Comparison of ENCODE assay signal across 24 cellular contexts in the genomic region with DNA sequence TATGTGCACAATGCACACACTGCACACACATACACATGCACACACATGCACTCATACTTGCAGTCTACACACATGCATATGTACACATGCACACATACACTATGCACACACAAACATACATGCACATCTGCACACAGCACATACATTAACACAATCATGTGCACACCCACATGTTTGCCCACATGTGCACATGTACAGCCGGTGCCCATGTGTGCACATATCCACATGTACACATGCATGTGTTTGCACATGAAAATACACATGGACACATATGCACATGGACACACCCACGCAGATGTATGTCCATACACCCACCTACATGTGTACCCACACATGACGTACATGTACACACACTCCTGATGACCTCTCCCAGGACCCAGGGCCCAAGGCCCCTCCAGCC.
DNase-seq lines count a peak whose midpoint lies in the region; ATAC-seq, FAIRE-seq and TF ChIP-seq lines count a peak whose summit lies in the region.
"Had no signal": no experiment of that assay in that cellular context is flagged by ENCODE, and none has a peak within 500 bp of the region (broad histone marks: within the 10 kb centered on the region; RNA-seq: fewer than 3 reads in every experiment).

No MANE protein-coding gene starts in this region.

- H3K36me3 ChIP-seq in bronchial epithelial cell (ENCODE audit: control insufficient read depth, insufficient read depth, low read length) = no peaks in the 10 kb centered on the region
- no peaks in the 10 kb centered on the region for H3K36me3 ChIP-seq in mesendoderm (ENCODE audit: control insufficient read depth, insufficient read depth, low read length)
- H3K36me3 ChIP-seq: BE2C; BLaER1 treated with 17β-estradiol and CSF1 and Interleukin-3, amounts not matched to agents 10 nM and 100 nM; HAP-1 had no signal

- no peak overlapping the region for H2BK15ac ChIP-seq in mesendoderm (replicated peaks; ENCODE audit: low read depth)

- H3K9ac ChIP-seq in mesendoderm (ENCODE audit: low read length) = no peak overlapping the region
- H3K9ac ChIP-seq: BLaER1 treated with 17β-estradiol and CSF1 and Interleukin-3, amounts not matched to agents 10 nM and 100 nM had no signal

- no peak overlapping the region for H2BK5ac ChIP-seq in mesendoderm (ENCODE audit: low read length)

- no peaks in the 10 kb centered on the region for H3K79me2 ChIP-seq in mesendoderm (ENCODE audit: control insufficient read depth, insufficient read depth, low read length)

- H3K27me3 ChIP-seq in bronchial epithelial cell (ENCODE audit: control insufficient read depth, insufficient read depth, low read length) (no peaks in the 10 kb centered on the region), mesendoderm (ENCODE audit: insufficient read depth, low read length, poor library complexity) (no peaks in the 10 kb centered on the region)
- H3K27me3 ChIP-seq: BE2C had no signal

- no peak overlapping the region for H2BK120ac ChIP-seq in mesendoderm (ENCODE audit: low read depth, low read length)

- no peak for DNase-seq in bronchial epithelial cell (ENCODE audit: low read depth)
- no peak for DNase-seq in endothelial cell (ENCODE audit: low spot score)
- no peak for DNase-seq in mesendoderm
- DNase-seq in RCC 7860 (ENCODE audit: low spot score) = no peak
- DNase-seq in cerebellar nuclear complex (lab: John Stamatoyannopoulos, UW) = no peak
- DNase-seq: 8988T; ACHN; AML-193; BE2C; Calu3; CD4-positive, alpha-beta memory T cell; COR-L47; DMS53; DMS79 treated with DMSO at 0.1 percent for 48 hours; GF-D8; GOT3; HFFc6 had no signal

- H3K4me1 Mint-ChIP-seq in endothelial cell (ENCODE audit: unreplicated experiment) = no peaks in the 10 kb centered on the region
- H3K4me1 Mint-ChIP-seq: CD14-positive monocyte; CD4-positive, alpha-beta memory T cell had no signal

- peaks cover 5% of the 10 kb centered on the region for H3K36me3 Mint-ChIP-seq in endothelial cell (ENCODE audit: low read depth, unreplicated experiment)
- H3K36me3 Mint-ChIP-seq: CD14-positive monocyte; CD4-positive, alpha-beta memory T cell had no signal

- H3K9me3 Mint-ChIP-seq in endothelial cell (ENCODE audit: unreplicated experiment) = peaks cover 7% of the 10 kb centered on the region

- H3K27ac ChIP-seq in mesendoderm (ENCODE audit: low read depth, low read length) = no peak overlapping the region
- H3K27ac ChIP-seq: A549; BLaER1 treated with 17β-estradiol and CSF1 and Interleukin-3, amounts not matched to agents 10 nM and 100 nM had no signal

- no peak overlapping the region for H3K4ac ChIP-seq in mesendoderm (ENCODE audit: low read depth, low read length)

- H4K5ac ChIP-seq in mesendoderm (ENCODE audit: low read length) = no peak overlapping the region

- FAIRE-seq in bronchial epithelial cell (lab: Jason Lieb, UNC) = peak; percentile 32
- no peak for FAIRE-seq in RCC 7860 (lab: Jason Lieb, UNC)
- FAIRE-seq: A549, GM18507, H54 had no signal

- TF ChIP-seq CTCF in bronchial epithelial cell (IDR thresholded peaks at IDR 0.05; ENCODE audit: insufficient read depth, low read length, severe bottlenecking) = no peak
- TF ChIP-seq CTCF in endothelial cell (IDR thresholded peaks at IDR 0.05; ENCODE audit: unreplicated experiment) = no peak

- H3K4me3 Mint-ChIP-seq in endothelial cell (ENCODE audit: unreplicated experiment) = no peak overlapping the region
- H3K4me3 Mint-ChIP-seq: CD14-positive monocyte; CD4-positive, alpha-beta memory T cell; HFFc6 had no signal

- no peaks in the 10 kb centered on the region for H3K4me1 ChIP-seq in mesendoderm (ENCODE audit: control insufficient read depth, low read depth, low read length)
- H3K4me1 ChIP-seq: A549, BE2C, HAP-1 had no signal

- no peaks in the 10 kb centered on the region for H3K79me1 ChIP-seq in mesendoderm (ENCODE audit: low read length)

- H3K27me3 Mint-ChIP-seq in endothelial cell (ENCODE audit: unreplicated experiment) = peaks cover 17% of the 10 kb centered on the region
- H3K27me3 Mint-ChIP-seq: CD4-positive, alpha-beta memory T cell had no signal

- no peak overlapping the region for H3K23ac ChIP-seq in mesendoderm (ENCODE audit: low read length)

- no peak overlapping the region for H3K56ac ChIP-seq in mesendoderm (ENCODE audit: low read length)

- WGBS in mesendoderm (ENCODE audit: extremely low coverage, insufficient coverage, low lambda C conversion rate) = no CpG with 5 or more reads among the region's 3 CpGs

- H3K27ac Mint-ChIP-seq in endothelial cell (ENCODE audit: unreplicated experiment) = peak overlapping the region; percentile 64
- H3K27ac Mint-ChIP-seq: HFFc6 had no signal

- H2AK5ac ChIP-seq in mesendoderm (ENCODE audit: low read length) = no peak overlapping the region

- no peak overlapping the region for H4K8ac ChIP-seq in mesendoderm (ENCODE audit: low read depth, low read length)

- no peak for ATAC-seq in HG03354 (IDR thresholded peaks at IDR 0.05; ENCODE audit: poor library complexity, severe bottlenecking, unreplicated experiment)
- ATAC-seq: A549 had no signal

- H3K18ac ChIP-seq in mesendoderm (ENCODE audit: low read length) = no peak overlapping the region

- no peak overlapping the region for H3K4me3 ChIP-seq in bronchial epithelial cell (ENCODE audit: low read depth, low read length)
- peak overlapping the region; percentile 16 for H3K4me3 ChIP-seq in mesendoderm (ENCODE audit: low read length)
- H3K4me3 ChIP-seq: A549; BLaER1 treated with 17β-estradiol and CSF1 and Interleukin-3, amounts not matched to agents 10 nM and 100 nM; HAP-1 had no signal

- H3K4me2 ChIP-seq in mesendoderm (ENCODE audit: low read length) = no peak overlapping the region
- H3K4me2 ChIP-seq: A549; BLaER1 treated with 17β-estradiol and CSF1 and Interleukin-3, amounts not matched to agents 10 nM and 100 nM had no signal
